Comparison of ENCODE assay signal across 8 cellular contexts in genomic region chr7:101754432-101755159, GRCh38.
A peak's percentile ranks its signal among the peaks of the same experiment; 100 is the strongest.
DNase-seq lines count a peak whose midpoint lies in the region; ATAC-seq lines count a peak whose summit lies in the region.

No MANE protein-coding gene starts in this region.

- POLR2A ChIA-PET in activated CD4-positive, alpha-beta T cell treated with anti-CD3 and anti-CD28 coated beads for 36 hours (lab: Charles Lee) = interaction anchor here (0.7 kb wide), 1 partner anchor 354 kb away, joined by 5 read pairs; no protein-coding TSS in a partner anchor

- intact Hi-C loops in activated CD4-positive, alpha-beta T cell treated with anti-CD3 and anti-CD28 coated beads for 36 hours (cut with DNase I, micrococcal nuclease) = no loop called here
- intact Hi-C loops in sciatic nerve (cut with DNase I) = no loop called here

- H3K4me3 Mint-ChIP-seq in activated CD4-positive, alpha-beta T cell treated with anti-CD3 and anti-CD28 coated beads for 36 hours = peak overlapping the region; percentile 59

- peak; percentile 86 for ATAC-seq in activated CD4-positive, alpha-beta T cell treated with anti-CD3 and anti-CD28 coated beads for 36 hours
- ATAC-seq in sciatic nerve = peak; percentile 57
- no peak for ATAC-seq in HG03159 (IDR thresholded peaks at IDR 0.05; ENCODE audit: unreplicated experiment)
- no peak for ATAC-seq in HG02884 (IDR thresholded peaks at IDR 0.05; ENCODE audit: unreplicated experiment)

- peak overlapping the region; percentile 77 for H3K27ac Mint-ChIP-seq in activated CD4-positive, alpha-beta T cell treated with anti-CD3 and anti-CD28 coated beads for 36 hours

- no peaks in the 10 kb centered on the region for H3K27me3 Mint-ChIP-seq in activated CD4-positive, alpha-beta T cell treated with anti-CD3 and anti-CD28 coated beads for 36 hours

- no peaks in the 10 kb centered on the region for H3K36me3 Mint-ChIP-seq in activated CD4-positive, alpha-beta T cell treated with anti-CD3 and anti-CD28 coated beads for 36 hours (ENCODE audit: low read depth)

- CTCF ChIA-PET in activated CD4-positive, alpha-beta T cell treated with anti-CD3 and anti-CD28 coated beads for 36 hours (lab: Charles Lee) = no interaction called here

- peak; percentile 22 for DNase-seq in activated CD4-positive, alpha-beta T cell treated with anti-CD3 and anti-CD28 coated beads for 36 hours
- DNase-seq in activated CD4-positive, alpha-beta T cell treated with anti-CD3 and anti-CD28 coated beads, Interleukin-2, amount 50 U/mL, for 4 hours = no peak
- peak; percentile 63 for DNase-seq in SK-MEL-5 (ENCODE audit: low read depth, low spot score)
- peak; percentile 15 for DNase-seq in fibroblast of gingiva (ENCODE audit: low read depth)
- DNase-seq in sciatic nerve (ENCODE audit: low spot score) = no peak
- DNase-seq in SK-N-DZ (ENCODE audit: low spot score) = no peak

- H3K4me1 Mint-ChIP-seq in activated CD4-positive, alpha-beta T cell treated with anti-CD3 and anti-CD28 coated beads for 36 hours = peaks cover 15% of the 10 kb centered on the region

- in situ Hi-C loops in SK-MEL-5 (cut with HindIII; ENCODE audit: low pct_unique_long_range_greater_than_20kb, low sequenced_read_pairs) = no loop called here

- no peaks in the 10 kb centered on the region for H3K9me3 Mint-ChIP-seq in activated CD4-positive, alpha-beta T cell treated with anti-CD3 and anti-CD28 coated beads for 36 hours (ENCODE audit: low read depth)

Comparison
In these comparisons a context has a peak if more than half of its experiments do, and no peak if none do; other contexts are left out.
1. DNase-seq: peak in activated CD4-positive, alpha-beta T cell treated with anti-CD3 and anti-CD28 coated beads for 36 hours (single experiment), SK-MEL-5 (single experiment) and fibroblast of gingiva (single experiment); none in activated CD4-positive, alpha-beta T cell treated with anti-CD3 and anti-CD28 coated beads, Interleukin-2, amount 50 U/mL, for 4 hours (0 of 2), sciatic nerve (single experiment) and SK-N-DZ (single experiment).
2. ATAC-seq: peak in activated CD4-positive, alpha-beta T cell treated with anti-CD3 and anti-CD28 coated beads for 36 hours (single experiment) and sciatic nerve (single experiment); none in HG03159 (single experiment) and HG02884 (single experiment).